In genomic region chr3:4748701-4749378, GRCh38 we compare ENCODE assay signal across 12 cellular contexts.
DNase-seq lines count a peak whose midpoint lies in the region; ATAC-seq, FAIRE-seq and TF ChIP-seq lines count a peak whose summit lies in the region.
"Had no signal": no experiment of that assay in that cellular context is flagged by ENCODE, and none has a peak within 500 bp of the region (broad histone marks: within the 10 kb centered on the region; RNA-seq: fewer than 3 reads in every experiment).

No MANE protein-coding gene starts in this region.

- H3K27me3 ChIP-seq in CD4-positive, alpha-beta T cell (ENCODE audit: control insufficient read depth, insufficient read depth, low read length): no peaks in the 10 kb centered on the region
- H3K27me3 ChIP-seq in small intestine (ENCODE audit: control insufficient read depth in 2 of 2, insufficient read depth in 2 of 2, low read length in 2 of 2): no peaks in the 10 kb centered on the region
- H3K27me3 ChIP-seq: body of pancreas, SJCRH30 had no signal

- no peak for TF ChIP-seq CTCF in brain (conservative IDR thresholded peaks at IDR 0.05)
- TF ChIP-seq CTCF in CD4-positive, alpha-beta T cell (IDR thresholded peaks at IDR 0.05): no peak

- 85 to 90% (median 87%) methylated on average over 16 of the region's 16 CpGs for WGBS in small intestine, 3 donors

- intact Hi-C loops in CD4-positive, alpha-beta T cell (cut with DNase I, micrococcal nuclease): no loop called here

- no peak for FAIRE-seq in small intestine (lab: Jason Lieb, UNC)
- FAIRE-seq: GM19239 had no signal

- H3K4me1 Mint-ChIP-seq in brain: peaks cover 46% of the 10 kb centered on the region
- H3K4me1 Mint-ChIP-seq in stimulated activated memory B cell treated with anti-CD40 and anti-IgM and Interleukin-4, amounts not matched to agents 10 μg/mL and 1 μg/mL and 100 μg/mL, for 72 hours: peaks cover 39% of the 10 kb centered on the region
- H3K4me1 Mint-ChIP-seq in CD4-positive, alpha-beta T cell (ENCODE audit: low read depth): peaks cover 36% of the 10 kb centered on the region

- H3K4me1 ChIP-seq in small intestine (ENCODE audit: control insufficient read depth in 2 of 2, insufficient read depth in 1 of 2, low read depth in 1 of 2, low read length in 1 of 2): peaks cover 0 to 18% of the 10 kb centered on the region in 2 donors

- peak overlapping the region in 3 of 5 experiments; percentile 16 to 93 (median 86) for H3K27ac Mint-ChIP-seq in brain
- H3K27ac Mint-ChIP-seq in stimulated activated memory B cell treated with anti-CD40 and anti-IgM and Interleukin-4, amounts not matched to agents 10 μg/mL and 1 μg/mL and 100 μg/mL, for 72 hours: peak overlapping the region; percentile 85
- no peak overlapping the region for H3K27ac Mint-ChIP-seq in CD4-positive, alpha-beta T cell

- no peaks in the 10 kb centered on the region for H3K36me3 Mint-ChIP-seq in brain
- H3K36me3 Mint-ChIP-seq in stimulated activated memory B cell treated with anti-CD40 and anti-IgM and Interleukin-4, amounts not matched to agents 10 μg/mL and 1 μg/mL and 100 μg/mL, for 72 hours: peaks cover 70% of the 10 kb centered on the region
- H3K36me3 Mint-ChIP-seq in CD4-positive, alpha-beta T cell (ENCODE audit: low read depth): peaks cover 67% of the 10 kb centered on the region

- no peaks in the 10 kb centered on the region for H3K9me3 ChIP-seq in CD4-positive, alpha-beta T cell (ENCODE audit: control insufficient read depth, low read length)
- no peaks in the 10 kb centered on the region for H3K9me3 ChIP-seq in small intestine (ENCODE audit: control insufficient read depth, low read depth)
- H3K9me3 ChIP-seq: body of pancreas, SJCRH30 had no signal

- H3K9me3 Mint-ChIP-seq in brain: peaks cover 0 to 6% (median 3%) of the 10 kb centered on the region in 5 experiments
- H3K9me3 Mint-ChIP-seq in stimulated activated memory B cell treated with anti-CD40 and anti-IgM and Interleukin-4, amounts not matched to agents 10 μg/mL and 1 μg/mL and 100 μg/mL, for 72 hours: no peaks in the 10 kb centered on the region
- no peaks in the 10 kb centered on the region for H3K9me3 Mint-ChIP-seq in CD4-positive, alpha-beta T cell

- CTCF ChIA-PET in CD4-positive, alpha-beta T cell (lab: Charles Lee): interaction anchor here (0.6 to 1.7 kb wide), 4 partner anchors 10 to 292 kb away, joined by 3 to 5 read pairs (median 3); no protein-coding TSS in a partner anchor

- no peak for DNase-seq in CD4-positive, alpha-beta T cell
- DNase-seq in small intestine: no peak
- DNase-seq: activated CD4-positive, alpha-beta memory T cell treated with anti-CD3 and anti-CD28 coated beads, Interleukin-2, amount 10 ng/mL, durations not matched to agents 7 days and 5 days; body of pancreas; DMS79 treated with DMSO at 0.1 percent for 48 hours; SJCRH30 had no signal

- peaks cover 4% of the 10 kb centered on the region for H3K27me3 Mint-ChIP-seq in brain
- H3K27me3 Mint-ChIP-seq in stimulated activated memory B cell treated with anti-CD40 and anti-IgM and Interleukin-4, amounts not matched to agents 10 μg/mL and 1 μg/mL and 100 μg/mL, for 72 hours: no peaks in the 10 kb centered on the region
- H3K27me3 Mint-ChIP-seq in CD4-positive, alpha-beta T cell: no peaks in the 10 kb centered on the region
- H3K27me3 Mint-ChIP-seq: activated CD4-positive, alpha-beta memory T cell treated with anti-CD3 and anti-CD28 coated beads, Interleukin-2, amount 10 ng/mL, durations not matched to agents 7 days and 5 days had no signal

- H3K27ac ChIP-seq in CD4-positive, alpha-beta T cell (ENCODE audit: low read depth, low read length): no peak overlapping the region
- no peak overlapping the region for H3K27ac ChIP-seq in small intestine (ENCODE audit: low read depth in 1 of 2, low read length in 1 of 2)
- H3K27ac ChIP-seq: SJCRH30 had no signal

- H3K36me3 ChIP-seq in small intestine (ENCODE audit: control insufficient read depth in 2 of 2, insufficient read depth in 2 of 2, low read length in 2 of 2): no peaks in the 10 kb centered on the region
- H3K36me3 ChIP-seq: SJCRH30 had no signal

- no peak overlapping the region for H3K4me3 ChIP-seq in small intestine (ENCODE audit: low read depth in 1 of 2, low read length in 2 of 2)
- H3K4me3 ChIP-seq: body of pancreas, SJCRH30 had no signal

- peak; percentile 57 for ATAC-seq in GM19035 (IDR thresholded peaks at IDR 0.05; ENCODE audit: unreplicated experiment)
- ATAC-seq in HG03066 (IDR thresholded peaks at IDR 0.05; ENCODE audit: low read depth, unreplicated experiment): peak; percentile 38
- ATAC-seq in stimulated activated memory B cell treated with anti-CD40 and anti-IgM and Interleukin-4, amounts not matched to agents 10 μg/mL and 1 μg/mL and 100 μg/mL, for 72 hours: no peak
- ATAC-seq in HG02588 (IDR thresholded peaks at IDR 0.05; ENCODE audit: unreplicated experiment): no peak
- no peak for ATAC-seq in CD4-positive, alpha-beta T cell (ENCODE audit: poor library complexity)
- ATAC-seq: body of pancreas had no signal

- POLR2A ChIA-PET in CD4-positive, alpha-beta T cell (lab: Charles Lee): no interaction called here

- H3K4me3 Mint-ChIP-seq in brain: no peak overlapping the region
- no peak overlapping the region for H3K4me3 Mint-ChIP-seq in stimulated activated memory B cell treated with anti-CD40 and anti-IgM and Interleukin-4, amounts not matched to agents 10 μg/mL and 1 μg/mL and 100 μg/mL, for 72 hours
- no peak overlapping the region for H3K4me3 Mint-ChIP-seq in CD4-positive, alpha-beta T cell
- H3K4me3 Mint-ChIP-seq: activated CD4-positive, alpha-beta memory T cell treated with anti-CD3 and anti-CD28 coated beads, Interleukin-2, amount 10 ng/mL, durations not matched to agents 7 days and 5 days had no signal

Comparison
In these comparisons a context has a peak if more than half of its experiments do, and no peak if none do; other contexts are left out.
1. ATAC-seq: peak in GM19035 (single experiment) and HG03066 (single experiment); none in stimulated activated memory B cell treated with anti-CD40 and anti-IgM and Interleukin-4, amounts not matched to agents 10 μg/mL and 1 μg/mL and 100 μg/mL, for 72 hours (single experiment), HG02588 (single experiment) and CD4-positive, alpha-beta T cell (single experiment).